22 cellular contexts compared by ENCODE assay signal in genomic region chr17:76742958-76743357, GRCh38. TPM values are rescaled to one million over a fixed set of nuclear protein-coding genes. Genes with fewer than 3 reads are reported as not detected.
A peak's percentile ranks its signal among the peaks of the same experiment; 100 is the strongest.
DNase-seq lines count a peak whose midpoint lies in the region; ATAC-seq and TF ChIP-seq lines count a peak whose summit lies in the region.
"Had no signal": no experiment of that assay in that cellular context is flagged by ENCODE, and none has a peak within 500 bp of the region (broad histone marks: within the 10 kb centered on the region; RNA-seq: fewer than 3 reads in every experiment).

No MANE protein-coding gene starts in this region.

- H3K27me3 ChIP-seq in PC-3 (ENCODE audit: low read length) (no peaks in the 10 kb centered on the region), gastrocnemius medialis (no peaks in the 10 kb centered on the region)
- H3K27me3 ChIP-seq: BLaER1 treated with 17β-estradiol and CSF1 and Interleukin-3, amounts not matched to agents 10 nM and 100 nM had no signal

- H4K20me1 ChIP-seq in PC-3 (ENCODE audit: low read length), result no peaks in the 10 kb centered on the region
- H4K20me1 ChIP-seq: BLaER1 treated with 17β-estradiol and CSF1 and Interleukin-3, amounts not matched to agents 10 nM and 100 nM had no signal

- ATAC-seq in activated T-cell treated with anti-CD3 and anti-CD28 coated beads, Interleukin-2, amount 50 U/mL, for 72 hours (replicated peaks in 1 of 2), result peak; percentile 45 to 62
- no peak for ATAC-seq in PC-3
- ATAC-seq in gastrocnemius medialis, result peak; percentile 52 to 64
- ATAC-seq in HG03432 (IDR thresholded peaks at IDR 0.05; ENCODE audit: unreplicated experiment), result no peak
- ATAC-seq: A549, HepG2 had no signal

- no peak overlapping the region for H2AFZ ChIP-seq in PC-3 (ENCODE audit: low read length)

- BruUV-seq in PC-3 (replicated peaks; lab: Mats Ljungman, UMichigan), result no TSS peak

- no peaks in the 10 kb centered on the region for H3K9me3 Mint-ChIP-seq in activated T-cell treated with anti-CD3 and anti-CD28 coated beads, Interleukin-2, amount 50 U/mL, for 72 hours
- H3K9me3 Mint-ChIP-seq: CD8-positive, alpha-beta memory T cell had no signal

- no peak for TF ChIP-seq POLR2A in gastrocnemius medialis (IDR thresholded peaks at IDR 0.05)

- no peak overlapping the region for H3K4me2 ChIP-seq in PC-3 (ENCODE audit: low read length)
- H3K4me2 ChIP-seq: A549; BLaER1 treated with 17β-estradiol and CSF1 and Interleukin-3, amounts not matched to agents 10 nM and 100 nM had no signal

- peaks cover 30% of the 10 kb centered on the region for H3K79me2 ChIP-seq in PC-3 (ENCODE audit: low read length)

- no peak overlapping the region for H3K9ac ChIP-seq in PC-3 (ENCODE audit: low read length)
- H3K9ac ChIP-seq: BLaER1 treated with 17β-estradiol and CSF1 and Interleukin-3, amounts not matched to agents 10 nM and 100 nM had no signal

- peak overlapping the region in 1 of 2 donors; percentile 18 for H3K4me3 Mint-ChIP-seq in activated T-cell treated with anti-CD3 and anti-CD28 coated beads, Interleukin-2, amount 50 U/mL, for 72 hours
- H3K4me3 Mint-ChIP-seq: HFFc6 had no signal

- no peak for TF ChIP-seq CTCF in PC-3 (conservative IDR thresholded peaks at IDR 0.05; ENCODE audit: low read depth, low read length)
- no peak for TF ChIP-seq CTCF in epithelial cell of esophagus (IDR thresholded peaks at IDR 0.05; ENCODE audit: insufficient read depth, low read depth, low read length, missing control alignments)
- TF ChIP-seq CTCF in gastrocnemius medialis (IDR thresholded peaks at IDR 0.05 in 4 of 5, conservative IDR thresholded peaks at IDR 0.05 in 1 of 5), result no peak

- H3K36me3 Mint-ChIP-seq in activated T-cell treated with anti-CD3 and anti-CD28 coated beads, Interleukin-2, amount 50 U/mL, for 72 hours (ENCODE audit: insufficient read depth in 2 of 2), result peaks cover 1 to 14% of the 10 kb centered on the region in 2 donors

- H3K27ac Mint-ChIP-seq in activated T-cell treated with anti-CD3 and anti-CD28 coated beads, Interleukin-2, amount 50 U/mL, for 72 hours, result no peak overlapping the region
- H3K27ac Mint-ChIP-seq: CD8-positive, alpha-beta memory T cell; HFFc6 had no signal

- H3K9me2 ChIP-seq in PC-3 (replicated peaks; ENCODE audit: low read length), result no peaks in the 10 kb centered on the region

- H3K4me1 Mint-ChIP-seq in activated T-cell treated with anti-CD3 and anti-CD28 coated beads, Interleukin-2, amount 50 U/mL, for 72 hours (ENCODE audit: low read depth), result peaks cover 61% of the 10 kb centered on the region

- DNase-seq in activated T-cell treated with anti-CD3 and anti-CD28 coated beads, Interleukin-2, amount 50 U/mL, for 72 hours, result no peak
- DNase-seq in activated T-cell treated with anti-CD3 and anti-CD28 coated beads, Interleukin-2, amount 50 U/mL, for 48 hours, result no peak
- DNase-seq in PC-3, result peak; percentile 37
- DNase-seq in epithelial cell of esophagus (ENCODE audit: low read depth), result peak; percentile 32
- DNase-seq in gastrocnemius medialis, result no peak
- DNase-seq in NCI-H226, result no peak
- no peak for DNase-seq in inferior parietal cortex (ENCODE audit: extremely low spot score)
- DNase-seq: CD8-positive, alpha-beta memory T cell; DMS79; GOT3; HFFc6; MM.1S; NCI-H1105 treated with DMSO at 0.1 percent for 48 hours; NCI-H187 treated with DMSO at 0.1 percent for 48 hours; NCI-H446; NCI-H69; NK-92 treated with Interleukin-12 subunit alpha and Interleukin-12 subunit beta, amount 100 ng/mL, for 24 hours; RPMI8226 had no signal

- H3K27me3 Mint-ChIP-seq in activated T-cell treated with anti-CD3 and anti-CD28 coated beads, Interleukin-2, amount 50 U/mL, for 72 hours (ENCODE audit: low read depth), result no peaks in the 10 kb centered on the region
- H3K27me3 Mint-ChIP-seq: CD8-positive, alpha-beta memory T cell had no signal

- H3K4me1 ChIP-seq in PC-3 (ENCODE audit: insufficient read depth, low read length) (peaks cover 18% of the 10 kb centered on the region), gastrocnemius medialis (peaks cover 47 to 59% of the 10 kb centered on the region in 2 donors)

- no peak overlapping the region for H3K4me3 ChIP-seq in PC-3 (ENCODE audit: low read length)
- no peak overlapping the region for H3K4me3 ChIP-seq in epithelial cell of esophagus (ENCODE audit: low read length)
- H3K4me3 ChIP-seq in gastrocnemius medialis, result no peak overlapping the region
- H3K4me3 ChIP-seq: A549; BLaER1 treated with 17β-estradiol and CSF1 and Interleukin-3, amounts not matched to agents 10 nM and 100 nM had no signal

- CTCF ChIA-PET in PC-3 (lab: Charles Lee), result no interaction called here

- H3K9me3 ChIP-seq in PC-3 (ENCODE audit: low read length) (no peaks in the 10 kb centered on the region), gastrocnemius medialis (no peaks in the 10 kb centered on the region)
- H3K9me3 ChIP-seq: A549 had no signal

- intact Hi-C loops in PC-3 (cut with micrococcal nuclease) (no loop called here), gastrocnemius medialis (cut with DNase I; ENCODE audit: low total_unique reads) (no loop called here)

- H3K36me3 ChIP-seq in PC-3 (ENCODE audit: low read depth, low read length), result peaks cover 30% of the 10 kb centered on the region
- peaks cover 0 to 38% of the 10 kb centered on the region in 2 donors for H3K36me3 ChIP-seq in gastrocnemius medialis

- H3F3A ChIP-seq in PC-3 (ENCODE audit: low read length, unreplicated experiment), result no peaks in the 10 kb centered on the region

- H3K27ac ChIP-seq in PC-3 (ENCODE audit: low read length), result no peak overlapping the region
- peak overlapping the region; percentile 96 to 99 (median 99) for H3K27ac ChIP-seq in gastrocnemius medialis
- H3K27ac ChIP-seq: A549; BLaER1 treated with 17β-estradiol and CSF1 and Interleukin-3, amounts not matched to agents 10 nM and 100 nM had no signal

- POLR2A ChIA-PET in PC-3 (lab: Charles Lee; ENCODE audit: unreplicated experiment), result no interaction called here

- in situ Hi-C loops in gastrocnemius medialis (cut with MboI; ENCODE audit: low sequenced_read_pairs in 4 of 4), result no loop called here

RNA-seq across cellular contexts. Expression of gene MFSD11, which starts 5.0 kb away (rescaled TPM):
- total RNA-seq in activated T-cell treated with anti-CD3 and anti-CD28 coated beads, Interleukin-2, amount 50 U/mL, for 72 hours, result 10 to 100 TPM; 34.8 to 43.1 TPM
- total RNA-seq in PC-3 (2014; rRNA removed) (16.6 and 17.3 TPM in 2 replicates), gastrocnemius medialis (10 to 100 TPM; 14.0 to 24.2 (median 19.5) TPM)

RNA-seq across cellular contexts. Expression of gene SRSF2, which starts 5.8 kb away (rescaled TPM):
- 100 to 1,000 TPM; 260 to 275 TPM for total RNA-seq in activated T-cell treated with anti-CD3 and anti-CD28 coated beads, Interleukin-2, amount 50 U/mL, for 72 hours
- total RNA-seq in PC-3 (2014; rRNA removed), result 562 and 859 TPM in 2 replicates
- total RNA-seq in gastrocnemius medialis, result 100 to 1,000 TPM in 2 of 4 donors, 10 to 100 TPM in 2; 75.0 to 148 (median 90.4) TPM

RNA-seq across cellular contexts. Expression of gene METTL23, which starts 16.3 kb away (rescaled TPM):
- 10 to 100 TPM; 25.4 to 30.7 TPM for total RNA-seq in activated T-cell treated with anti-CD3 and anti-CD28 coated beads, Interleukin-2, amount 50 U/mL, for 72 hours
- total RNA-seq in PC-3 (2014; rRNA removed), result 48.1 and 58.7 TPM in 2 replicates
- 10 to 100 TPM; 23.9 to 35.5 (median 29.7) TPM for total RNA-seq in gastrocnemius medialis

RNA-seq across cellular contexts. Expression of gene JMJD6, which starts 16.6 kb away (rescaled TPM):
- total RNA-seq in activated T-cell treated with anti-CD3 and anti-CD28 coated beads, Interleukin-2, amount 50 U/mL, for 72 hours, result 10 to 100 TPM; 56.5 to 67.2 TPM
- total RNA-seq in PC-3 (2014; rRNA removed), result 39.0 and 49.8 TPM in 2 replicates
- total RNA-seq in gastrocnemius medialis, result 10 to 100 TPM; 29.7 to 42.9 (median 41.7) TPM

RNA-seq across cellular contexts. Expression of gene MXRA7, which starts 32.2 kb away (rescaled TPM):
- 10 to 100 TPM; 17.4 to 21.8 TPM for total RNA-seq in activated T-cell treated with anti-CD3 and anti-CD28 coated beads, Interleukin-2, amount 50 U/mL, for 72 hours
- total RNA-seq in PC-3 (2014; rRNA removed) (98.3 and 148 TPM in 2 replicates), gastrocnemius medialis (10 to 100 TPM; 24.3 to 43.0 (median 30.6) TPM)

Comparison
In these comparisons a context has a peak if more than half of its experiments do, and no peak if none do; other contexts are left out.
1. ATAC-seq: peak in activated T-cell treated with anti-CD3 and anti-CD28 coated beads, Interleukin-2, amount 50 U/mL, for 72 hours (2 of 2) and gastrocnemius medialis (2 of 2); none in PC-3 (single experiment) and HG03432 (single experiment).
2. DNase-seq: peak in PC-3 (single experiment) and epithelial cell of esophagus (single experiment); none in activated T-cell treated with anti-CD3 and anti-CD28 coated beads, Interleukin-2, amount 50 U/mL, for 72 hours (0 of 2), activated T-cell treated with anti-CD3 and anti-CD28 coated beads, Interleukin-2, amount 50 U/mL, for 48 hours (0 of 2), gastrocnemius medialis (0 of 2), NCI-H226 (single experiment) and inferior parietal cortex (single experiment).